ENCODE assay signal across 16 cellular contexts in the genomic region with DNA sequence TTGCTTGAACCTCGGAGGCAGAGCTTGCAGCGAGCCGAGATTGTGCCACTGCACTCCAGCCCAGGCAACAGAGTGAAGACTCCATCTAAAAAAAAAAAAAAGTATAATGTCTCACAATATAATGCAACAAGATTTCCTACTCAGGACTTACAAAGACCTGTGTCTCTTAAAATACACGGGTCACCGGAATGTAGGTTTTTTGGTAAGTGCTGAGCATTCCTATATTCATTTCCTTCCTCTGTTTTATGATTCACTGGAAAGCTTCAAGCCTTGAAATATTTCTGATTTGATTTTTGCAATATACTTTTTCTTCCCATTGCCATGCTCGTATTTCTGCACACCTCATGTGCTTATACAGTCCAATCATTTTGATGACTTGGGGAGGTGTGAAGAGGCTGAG.
A peak's percentile ranks its signal among the peaks of the same experiment; 100 is the strongest.
DNase-seq lines count a peak whose midpoint lies in the region; TF ChIP-seq lines count a peak whose summit lies in the region.
"Had no signal": no experiment of that assay in that cellular context is flagged by ENCODE, and none has a peak within 500 bp of the region (broad histone marks: within the 10 kb centered on the region; RNA-seq: fewer than 3 reads in every experiment).

No MANE protein-coding gene starts in this region.

- H3K23me2 ChIP-seq in H9 (ENCODE audit: insufficient read length, low read depth, low read length, poor library complexity, severe bottlenecking) = no peaks in the 10 kb centered on the region

- H4K20me1 ChIP-seq in H9 (ENCODE audit: control insufficient read depth, insufficient read depth, insufficient read length) = no peaks in the 10 kb centered on the region

- H2BK15ac ChIP-seq in mesenchymal stem cell (ENCODE audit: low read depth, poor library complexity, severe bottlenecking) (no peak overlapping the region), H9 (ENCODE audit: low read depth, low read length) (no peak overlapping the region)

- H2BK120ac ChIP-seq in mesenchymal stem cell (ENCODE audit: low read depth, low read length) = no peak overlapping the region
- no peak overlapping the region for H2BK120ac ChIP-seq in H9 (ENCODE audit: low read depth, low read length, poor library complexity, severe bottlenecking)

- H2AFZ ChIP-seq in mesenchymal stem cell (ENCODE audit: low read depth, low read length) (no peak overlapping the region), H9 (ENCODE audit: low read length) (no peak overlapping the region)

- H3K79me2 ChIP-seq in H9 (ENCODE audit: insufficient read depth, low read length) = no peaks in the 10 kb centered on the region

- H3K9me3 Mint-ChIP-seq in HFFc6 (no peaks in the 10 kb centered on the region), H9 (no peaks in the 10 kb centered on the region)
- H3K9me3 Mint-ChIP-seq: CD4-positive, alpha-beta T cell had no signal

- H3K27ac ChIP-seq in colonic mucosa (peak overlapping the region; percentile 62), mesenchymal stem cell (ENCODE audit: low read length, poor library complexity, severe bottlenecking) (no peak overlapping the region), H9 (ENCODE audit: insufficient read length, low read depth, low read length) (no peak overlapping the region)
- H3K27ac ChIP-seq: KMS-11 had no signal

- H3K56ac ChIP-seq in H9 (ENCODE audit: insufficient read length, low read depth, low read length) = no peak overlapping the region

- H3K27ac Mint-ChIP-seq in HFFc6 (peak overlapping the region; percentile 8; the same call in 1 of the 2 replicates), H9 (no peak overlapping the region)
- H3K27ac Mint-ChIP-seq: B cell; CD4-positive, alpha-beta T cell had no signal

- H3K14ac ChIP-seq in mesenchymal stem cell (ENCODE audit: low read length in 2 of 2) = no peak overlapping the region
- H3K14ac ChIP-seq in H9 (ENCODE audit: insufficient read depth, low read length) = no peak overlapping the region

- H3K9ac ChIP-seq in colonic mucosa (ENCODE audit: low read depth in 2 of 2, low read length in 2 of 2) = peak overlapping the region in 1 of 2 donors; percentile 34
- H3K9ac ChIP-seq in mesenchymal stem cell (ENCODE audit: low read length) = no peak overlapping the region
- no peak overlapping the region for H3K9ac ChIP-seq in H9 (ENCODE audit: extremely low read depth, insufficient read length, low read length)
- H3K9ac ChIP-seq: KMS-11 had no signal

- DNase-seq in EL (peak; percentile 17), HFFc6 (no peak), colonic mucosa (no peak), mesenchymal stem cell (no peak), D341Med (ENCODE audit: low spot score) (no peak), H9 (no peak), hepatic stellate cell (ENCODE audit: low spot score) (no peak), SW480 (ENCODE audit: low spot score) (no peak)
- DNase-seq: C1 segment of cervical spinal cord; CD4-positive, alpha-beta T cell; DMS153; DMS79 treated with DMSO at 0.1 percent for 48 hours; GOT3; HCEC 1CT had no signal

- 94% methylated on average over 3 of the region's 6 CpGs for WGBS in mesenchymal stem cell
- no CpG with 5 or more reads among the region's 6 CpGs for WGBS in H9 (ENCODE audit: extremely low coverage, insufficient read length, low lambda C conversion rate)

- H2AK5ac ChIP-seq in mesenchymal stem cell (ENCODE audit: low read length, severe bottlenecking) = peak overlapping the region; percentile 88
- no peak overlapping the region for H2AK5ac ChIP-seq in H9 (ENCODE audit: insufficient read length, low read length)

- no peaks in the 10 kb centered on the region for H3K36me3 ChIP-seq in colonic mucosa
- H3K36me3 ChIP-seq in mesenchymal stem cell (ENCODE audit: control insufficient read depth in 1 of 2, insufficient read depth in 2 of 2, low read depth in 1 of 2, low read length in 2 of 2) = no peaks in the 10 kb centered on the region

- H4K91ac ChIP-seq in mesenchymal stem cell (ENCODE audit: low read length) = no peak overlapping the region
- H4K91ac ChIP-seq in H9 (ENCODE audit: insufficient read length, low read depth, low read length) = no peak overlapping the region

- intact Hi-C loops in colonic mucosa (cut with DNase I) = no loop called here

- H3K4me1 Mint-ChIP-seq in HFFc6 (ENCODE audit: low read depth) = peaks cover 65% of the 10 kb centered on the region
- peaks cover 4% of the 10 kb centered on the region in 2 experiments; a peak in 1 of 4 replicates for H3K4me1 Mint-ChIP-seq in H9

- H3T11ph ChIP-seq in H9 (ENCODE audit: low read length) = no peak overlapping the region

- H4K8ac ChIP-seq in mesenchymal stem cell (ENCODE audit: low read length) (no peak overlapping the region), H9 (replicated peaks; ENCODE audit: insufficient read length, low read depth, low read length) (no peak overlapping the region)

- H2BK5ac ChIP-seq in mesenchymal stem cell (ENCODE audit: low read depth, low read length, poor library complexity, severe bottlenecking) (no peak overlapping the region), H9 (ENCODE audit: insufficient read length, low read length) (no peak overlapping the region)

- H3K9me3 ChIP-seq in colonic mucosa (no peaks in the 10 kb centered on the region), mesenchymal stem cell (ENCODE audit: control insufficient read depth, low read length) (no peaks in the 10 kb centered on the region), H9 (ENCODE audit: control insufficient read depth, low read depth, low read length) (no peaks in the 10 kb centered on the region)

- H3K36me3 Mint-ChIP-seq in HFFc6 (ENCODE audit: low read depth) (no peaks in the 10 kb centered on the region), H9 (ENCODE audit: insufficient read depth in 1 of 3, low read depth in 3 of 3) (no peaks in the 10 kb centered on the region)

- no peak overlapping the region for H3K18ac ChIP-seq in mesenchymal stem cell (ENCODE audit: low read depth in 1 of 2, low read length in 2 of 2)
- no peak overlapping the region for H3K18ac ChIP-seq in H9 (ENCODE audit: insufficient read length, low read depth, low read length)

- H3K79me1 ChIP-seq in mesenchymal stem cell (replicated peaks; ENCODE audit: low read length, poor library complexity, severe bottlenecking) (no peaks in the 10 kb centered on the region), H9 (ENCODE audit: insufficient read depth, low read depth, low read length, poor library complexity, severe bottlenecking) (no peaks in the 10 kb centered on the region)

- no peak for TF ChIP-seq CTCF in HFFc6 (IDR thresholded peaks at IDR 0.05)
- TF ChIP-seq CTCF in colonic mucosa (IDR thresholded peaks at IDR 0.05) = no peak
- no peak for TF ChIP-seq CTCF in H9 (conservative IDR thresholded peaks at IDR 0.05)

- no peak overlapping the region for H4K5ac ChIP-seq in H9 (ENCODE audit: insufficient read length, low read depth, low read length)

- H3K27me3 Mint-ChIP-seq in HFFc6 (ENCODE audit: insufficient read depth) (no peaks in the 10 kb centered on the region; the same call in 1 of the 2 replicates), H9 (ENCODE audit: low read depth) (no peaks in the 10 kb centered on the region)
- H3K27me3 Mint-ChIP-seq: B cell; CD4-positive, alpha-beta T cell had no signal

- H3K4me3 ChIP-seq in colonic mucosa (no peak overlapping the region), mesenchymal stem cell (ENCODE audit: insufficient read depth in 1 of 2, low read depth in 1 of 2, low read length in 2 of 2) (no peak overlapping the region)

- H2BK12ac ChIP-seq in mesenchymal stem cell (ENCODE audit: low read length in 2 of 2) (no peak overlapping the region), H9 (ENCODE audit: insufficient read length, low read depth, low read length) (no peak overlapping the region)

- H3K4me3 Mint-ChIP-seq in HFFc6 = peak overlapping the region; percentile 38
- H3K4me3 Mint-ChIP-seq in H9 = no peak overlapping the region
- H3K4me3 Mint-ChIP-seq: B cell; CD4-positive, alpha-beta T cell had no signal

- H2BK20ac ChIP-seq in H9 (ENCODE audit: low read depth, low read length, poor library complexity, severe bottlenecking) = no peak overlapping the region

- H3K4ac ChIP-seq in mesenchymal stem cell (ENCODE audit: low read depth in 1 of 2, low read length in 2 of 2) (no peak overlapping the region), H9 (ENCODE audit: low read depth, low read length) (no peak overlapping the region)

- H3K27me3 ChIP-seq in colonic mucosa = no peaks in the 10 kb centered on the region
- no peaks in the 10 kb centered on the region for H3K27me3 ChIP-seq in mesenchymal stem cell (ENCODE audit: control insufficient read depth in 1 of 2, insufficient read depth in 1 of 2, low read length in 2 of 2)
- no peaks in the 10 kb centered on the region for H3K27me3 ChIP-seq in H9 (ENCODE audit: insufficient read depth, low read length)

- H3K23ac ChIP-seq in mesenchymal stem cell (ENCODE audit: low read length in 2 of 2) (no peak overlapping the region), H9 (ENCODE audit: insufficient read length, low read depth, low read length) (no peak overlapping the region)

- no peak overlapping the region for H3K4me2 ChIP-seq in mesenchymal stem cell (ENCODE audit: low read length, poor library complexity, severe bottlenecking)
- H3K4me2 ChIP-seq in H9 (ENCODE audit: insufficient read depth, insufficient read length, low read length) = no peak overlapping the region
- H3K4me2 ChIP-seq: KMS-11 had no signal

- H3K4me1 ChIP-seq in colonic mucosa (no peaks in the 10 kb centered on the region), mesenchymal stem cell (ENCODE audit: control insufficient read depth, insufficient read depth, low read depth, low read length) (peaks cover 13% of the 10 kb centered on the region), H9 (ENCODE audit: insufficient read depth, low read length) (no peaks in the 10 kb centered on the region)
